12 cellular contexts compared by ENCODE assay signal in genomic region chr14:99571303-99571986, GRCh38. TPM values are rescaled to one million over a fixed set of nuclear protein-coding genes. Genes with fewer than 3 reads are reported as not detected.
DNase-seq lines count a peak whose midpoint lies in the region; ATAC-seq and TF ChIP-seq lines count a peak whose summit lies in the region.
"Had no signal": no experiment of that assay in that cellular context is flagged by ENCODE, and none has a peak within 500 bp of the region (broad histone marks: within the 10 kb centered on the region; RNA-seq: fewer than 3 reads in every experiment).

No MANE protein-coding gene starts in this region.

- H3K36me3 ChIP-seq in adrenal gland (replicated peaks in 1 of 2) (no peaks in the 10 kb centered on the region), neural cell (ENCODE audit: insufficient read depth, low read length) (no peaks in the 10 kb centered on the region)
- H3K36me3 ChIP-seq: ascending aorta, Peyer's patch had no signal

- no peak overlapping the region for H3K27ac Mint-ChIP-seq in osteocyte (ENCODE audit: unreplicated experiment)
- H3K27ac Mint-ChIP-seq: CD4-positive, alpha-beta T cell had no signal

- DNase-seq in COLO668 (lab: John Stamatoyannopoulos, UW; ENCODE audit: unreplicated experiment) (peak; percentile 64), NCI-H1092 (lab: John Stamatoyannopoulos, UW) (peak; percentile 67), adrenal gland (peak in 1 of 7 donors; percentile 59), osteocyte (ENCODE audit: extremely low spot score, unreplicated experiment) (no peak), CD1c-positive myeloid dendritic cell (ENCODE audit: extremely low spot score) (no peak)
- DNase-seq in stimulated activated CD4-positive, alpha-beta T cell treated with anti-CD3 and anti-CD28 coated beads, Interleukin-4, amount 100 ng/mL, for 4 hours: no peak
- DNase-seq: CD4-positive, alpha-beta T cell had no signal

- TF ChIP-seq POLR2A in adrenal gland (IDR thresholded peaks at IDR 0.05): no peak

- no peaks in the 10 kb centered on the region for H3K36me3 Mint-ChIP-seq in osteocyte (ENCODE audit: unreplicated experiment)

- no peak for TF ChIP-seq CTCF in adrenal gland (IDR thresholded peaks at IDR 0.05)
- TF ChIP-seq CTCF in neural cell (IDR thresholded peaks at IDR 0.05; ENCODE audit: poor library complexity, severe bottlenecking): no peak
- no peak for TF ChIP-seq CTCF in osteocyte (IDR thresholded peaks at IDR 0.05)

- H3K4me2 ChIP-seq in neural cell (ENCODE audit: low read length): no peak overlapping the region

- no peak for TF ChIP-seq EP300 in neural cell (conservative IDR thresholded peaks at IDR 0.05; ENCODE audit: poor library complexity, severe bottlenecking)

- no peaks in the 10 kb centered on the region for H4K20me1 ChIP-seq in neural cell (ENCODE audit: insufficient read depth)

- H3K4me3 Mint-ChIP-seq in osteocyte (ENCODE audit: unreplicated experiment): no peak overlapping the region
- H3K4me3 Mint-ChIP-seq: CD4-positive, alpha-beta T cell had no signal

- peak overlapping the region; percentile 38 for H3K9ac ChIP-seq in neural cell (ENCODE audit: low read length)

- H3F3A ChIP-seq in neural cell (ENCODE audit: insufficient read depth, low read length, poor library complexity, severe bottlenecking): no peaks in the 10 kb centered on the region

- peaks cover 13% of the 10 kb centered on the region for H3K79me2 ChIP-seq in neural cell (replicated peaks; ENCODE audit: insufficient read depth, low read length)

- no peak overlapping the region for H2AFZ ChIP-seq in neural cell (ENCODE audit: low read depth, low read length)

- peaks cover 77 to 87% of the 10 kb centered on the region in 2 donors for H3K4me1 ChIP-seq in adrenal gland (replicated peaks in 1 of 2)

- 45 to 73% (median 64%) methylated on average over 9 to 10 of the region's 10 CpGs for WGBS in adrenal gland, 4 donors

- TF ChIP-seq RAD21 in neural cell (conservative IDR thresholded peaks at IDR 0.05): no peak

- no peaks in the 10 kb centered on the region for H3K27me3 Mint-ChIP-seq in osteocyte (ENCODE audit: unreplicated experiment)
- H3K27me3 Mint-ChIP-seq: CD4-positive, alpha-beta T cell had no signal

- H3K27me3 ChIP-seq in adrenal gland (no peaks in the 10 kb centered on the region), neural cell (ENCODE audit: insufficient read depth, low read depth, low read length) (no peaks in the 10 kb centered on the region)
- H3K27me3 ChIP-seq: ascending aorta, Peyer's patch had no signal

- H3K27ac ChIP-seq in adrenal gland (peak overlapping the region; percentile 49 to 97 (median 87)), neural cell (ENCODE audit: low read length) (no peak overlapping the region)
- H3K27ac ChIP-seq: ascending aorta, epithelial cell of prostate had no signal

- H3K4me1 Mint-ChIP-seq in osteocyte (ENCODE audit: unreplicated experiment): peaks cover 64% of the 10 kb centered on the region

- H3K9me3 Mint-ChIP-seq in osteocyte (ENCODE audit: unreplicated experiment): no peaks in the 10 kb centered on the region
- H3K9me3 Mint-ChIP-seq: CD4-positive, alpha-beta T cell had no signal

- H3K4me3 ChIP-seq in adrenal gland (no peak overlapping the region), neural cell (ENCODE audit: low read length) (no peak overlapping the region)
- H3K4me3 ChIP-seq: ascending aorta had no signal

- intact Hi-C loops in adrenal gland (cut with DNase I): no loop called here

- H3K9me2 ChIP-seq in neural cell (ENCODE audit: insufficient read depth, low read length): no peaks in the 10 kb centered on the region

- H3K9me3 ChIP-seq in adrenal gland (replicated peaks in 1 of 3): no peaks in the 10 kb centered on the region
- no peaks in the 10 kb centered on the region for H3K9me3 ChIP-seq in neural cell (ENCODE audit: low read length)
- H3K9me3 ChIP-seq: ascending aorta, Peyer's patch had no signal

- no peak for ATAC-seq in GM21367 (IDR thresholded peaks at IDR 0.05; ENCODE audit: unreplicated experiment)

TF ChIP-seq in neural cell, 6 proteins besides CTCF, POLR2A, EP300 and RAD21:
- no peak for TF ChIP-seq EZH2 (IDR thresholded peaks at IDR 0.05; ENCODE audit: borderline replicate concordance, insufficient read depth, low read length, poor library complexity, severe bottlenecking)
- TF ChIP-seq SMC3 (conservative IDR thresholded peaks at IDR 0.05; ENCODE audit: poor library complexity): no peak
- TF ChIP-seq TAF1 (IDR thresholded peaks at IDR 0.05; ENCODE audit: low read depth): no peak
- no peak for TF ChIP-seq REST (IDR thresholded peaks at IDR 0.05; ENCODE audit: borderline replicate concordance)
- TF ChIP-seq MXI1 (conservative IDR thresholded peaks at IDR 0.05; ENCODE audit: poor library complexity, severe bottlenecking): no peak
- TF ChIP-seq POLR2AphosphoS5 (IDR thresholded peaks at IDR 0.05): no peak
TF ChIP-seq in neural cell: peak in this region for 0.

RNA-seq across cellular contexts. Expression of gene CCDC85C, which starts 32.6 kb away (rescaled TPM):
- total RNA-seq in adrenal gland (10 to 100 TPM; 21.6 to 59.0 (median 41.3) TPM), osteocyte (4.4 and 5.1 TPM in 2 replicates)
- polyA plus RNA-seq in adrenal gland (10 to 100 TPM; 10.8 to 41.7 (median 23.4) TPM), neural cell (24.8 and 25.5 TPM in 2 replicates)
- 34.8 and 37.5 TPM in 2 replicates for polyA minus RNA-seq in neural cell

Comparison
In these comparisons a context has a peak if more than half of its experiments do, and no peak if none do; other contexts are left out.
1. DNase-seq: peak in COLO668 (single experiment) and NCI-H1092 (single experiment); none in osteocyte (single experiment), stimulated activated CD4-positive, alpha-beta T cell treated with anti-CD3 and anti-CD28 coated beads, Interleukin-4, amount 100 ng/mL, for 4 hours (0 of 2) and CD1c-positive myeloid dendritic cell (single experiment).